Comparison of ENCODE assay signal across 23 cellular contexts in the genomic region with DNA sequence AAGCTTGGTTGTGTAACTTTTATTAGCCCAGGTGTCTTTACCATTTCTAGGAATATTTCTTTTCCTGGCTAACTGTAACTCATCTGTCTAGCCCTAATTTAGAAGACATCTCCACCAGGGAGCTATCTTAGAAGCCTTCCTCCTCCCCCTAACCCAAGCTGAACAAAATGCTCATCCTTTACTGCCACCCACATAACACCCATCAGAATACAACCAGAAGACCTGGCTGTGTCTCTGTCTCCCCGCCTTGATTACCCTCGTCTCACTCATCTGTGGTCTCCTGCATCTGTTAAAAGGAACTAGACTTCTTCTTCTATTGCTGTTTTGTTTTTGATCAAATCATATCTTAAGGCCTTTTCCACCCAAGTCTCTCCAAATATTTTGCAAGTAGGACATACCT.
"Had no signal": no experiment of that assay in that cellular context is flagged by ENCODE, and none has a peak within 500 bp of the region (broad histone marks: within the 10 kb centered on the region; RNA-seq: fewer than 3 reads in every experiment).

No MANE protein-coding gene starts in this region.

- H3K4me3 Mint-ChIP-seq: brain; immature natural killer cell; mesothelial cell of epicardium; naive thymus-derived CD8-positive, alpha-beta T cell; neural progenitor cell; T-cell; T-helper 2 cell treated with Interferon-gamma antibody and Interleukin-4, amounts not matched to agents 5 μg/mL and 100 μg/mL, for 36 hours had no signal

- H3K9me3 ChIP-seq: sigmoid colon, tibial nerve had no signal

- H3K4me3 ChIP-seq: lung, neural progenitor cell, sigmoid colon, smooth muscle cell, tibial nerve had no signal

- DNase-seq: activated CD4-positive, CD25-positive, alpha-beta regulatory T cell treated with anti-CD3 and anti-CD28 coated beads, Interleukin-2, amount 50 U/mL, for 72 hours; aorta; dermis blood vessel endothelial cell; effector CD8-positive, alpha-beta T cell; erythroblast; foreskin keratinocyte; immature natural killer cell; naive thymus-derived CD8-positive, alpha-beta T cell; posterior cingulate gyrus; sigmoid colon; stimulated activated CD4-positive, alpha-beta T cell treated with anti-CD3 and anti-CD28 coated beads, Interleukin-15, amount 100 ng/mL, for 24 hours; stimulated activated naive CD4-positive, alpha-beta T cell treated with Interleukin-2 at 50 U/mL for 16 hours; T-cell had no signal

- H3K9me3 Mint-ChIP-seq: brain; immature natural killer cell; mesothelial cell of epicardium; naive thymus-derived CD8-positive, alpha-beta T cell; neural progenitor cell; T-cell; T-helper 2 cell treated with Interferon-gamma antibody and Interleukin-4, amounts not matched to agents 5 μg/mL and 100 μg/mL, for 36 hours had no signal

- H3K36me3 ChIP-seq: neural progenitor cell, sigmoid colon, tibial nerve had no signal

- H3K27me3 ChIP-seq: foreskin keratinocyte, sigmoid colon, tibial nerve had no signal

- H3K27ac ChIP-seq: foreskin keratinocyte, neural progenitor cell, sigmoid colon, tibial nerve, VCaP had no signal

- H3K36me3 Mint-ChIP-seq: brain; immature natural killer cell; mesothelial cell of epicardium; naive thymus-derived CD8-positive, alpha-beta T cell; neural progenitor cell; T-cell had no signal

- ATAC-seq: foreskin keratinocyte; left lobe of liver; naive thymus-derived CD8-positive, alpha-beta T cell; SK-N-SH treated with all-trans-retinoic acid at 6 μM for 48 hours; T-cell had no signal

- H3K27ac Mint-ChIP-seq: brain; immature natural killer cell; mesothelial cell of epicardium; neural progenitor cell; T-cell; T-helper 2 cell treated with Interferon-gamma antibody and Interleukin-4, amounts not matched to agents 5 μg/mL and 100 μg/mL, for 36 hours had no signal
